6 cellular contexts compared by ENCODE assay signal in genomic region chr19:5623397-5624153, GRCh38. TPM values are rescaled to one million over a fixed set of nuclear protein-coding genes. Genes with fewer than 3 reads are reported as not detected.
A peak's percentile ranks its signal among the peaks of the same experiment; 100 is the strongest.
DNase-seq lines count a peak whose midpoint lies in the region; ATAC-seq and TF ChIP-seq lines count a peak whose summit lies in the region.

No MANE protein-coding gene starts in this region.

- peak overlapping the region; percentile 89 for H3K4me3 ChIP-seq in SJSA1
- H3K4me3 ChIP-seq in fibroblast of pulmonary artery (replicated peaks; ENCODE audit: low read depth, low read length), result peak overlapping the region; percentile 84

- H3K27ac ChIP-seq in SJSA1, result peak overlapping the region; percentile 72

- no peaks in the 10 kb centered on the region for H3K27me3 ChIP-seq in SJSA1 (replicated peaks)

- peak; percentile 12 for ATAC-seq in GM19035 (IDR thresholded peaks at IDR 0.05; ENCODE audit: unreplicated experiment)
- no peak for ATAC-seq in HG03175 (IDR thresholded peaks at IDR 0.05; ENCODE audit: unreplicated experiment)

- DNase-seq in SJSA1 (ENCODE audit: low read depth in 1 of 2, low spot score in 2 of 2) (no peak), fibroblast of pulmonary artery (ENCODE audit: low read depth) (no peak), pons (ENCODE audit: low spot score) (no peak)
- peak in 2 of 3 experiments; percentile 9 to 11 for DNase-seq in stimulated activated CD4-positive, alpha-beta T cell treated with anti-CD3 and anti-CD28 coated beads, TNF-alpha, amount 100 ng/mL, for 4 hours (ENCODE audit: low read depth in 3 of 3)

- no peak for TF ChIP-seq CTCF in fibroblast of pulmonary artery (IDR thresholded peaks at IDR 0.05; ENCODE audit: low read length, missing control alignments)

- peaks cover 5% of the 10 kb centered on the region for H3K4me1 ChIP-seq in SJSA1 (replicated peaks)

- H3K9me3 ChIP-seq in SJSA1 (replicated peaks), result no peaks in the 10 kb centered on the region

- H3K36me3 ChIP-seq in SJSA1, result peaks cover 72% of the 10 kb centered on the region

RNA-seq across cellular contexts. Expression of gene SAFB, which starts 0.7 kb away (rescaled TPM):
- 41.0 and 70.9 TPM in 2 replicates for total RNA-seq in SJSA1 (2014; rRNA removed; shearing (Covaris generic))

RNA-seq across cellular contexts. Expression of gene SAFB2, which starts 1.0 kb away (rescaled TPM):
- total RNA-seq in SJSA1 (2014; rRNA removed; shearing (Covaris generic)), result 24.1 and 25.8 TPM in 2 replicates

RNA-seq across cellular contexts. Expression of gene TINCR, which starts 55.8 kb away (rescaled TPM):
- total RNA-seq in SJSA1 (2014; rRNA removed; shearing (Covaris generic)), result not detected in 2 replicates

RNA-seq across cellular contexts. Expression of gene MICOS13, which starts 56.7 kb away (rescaled TPM):
- total RNA-seq in SJSA1 (2014; rRNA removed; shearing (Covaris generic)), result 48.9 and 58.3 TPM in 2 replicates

RNA-seq across cellular contexts. Expression of gene HSD11B1L, which starts 57.3 kb away (rescaled TPM):
- total RNA-seq in SJSA1 (2014; rRNA removed; shearing (Covaris generic)), result 2.1 and 5.2 TPM in 2 replicates

Comparison
In these comparisons a context has a peak if more than half of its experiments do, and no peak if none do; other contexts are left out.
1. DNase-seq: peak in stimulated activated CD4-positive, alpha-beta T cell treated with anti-CD3 and anti-CD28 coated beads, TNF-alpha, amount 100 ng/mL, for 4 hours (2 of 3); none in SJSA1 (0 of 2), fibroblast of pulmonary artery (single experiment) and pons (single experiment).